In genomic region chr22:47540011-47540410, GRCh38 we compare ENCODE assay signal across 17 cellular contexts.
DNase-seq lines count a peak whose midpoint lies in the region; ATAC-seq and TF ChIP-seq lines count a peak whose summit lies in the region.
"Had no signal": no experiment of that assay in that cellular context is flagged by ENCODE, and none has a peak within 500 bp of the region (broad histone marks: within the 10 kb centered on the region; RNA-seq: fewer than 3 reads in every experiment).

No MANE protein-coding gene starts in this region.

- no peaks in the 10 kb centered on the region for H3K4me1 ChIP-seq in aorta (ENCODE audit: control insufficient read depth in 1 of 2, insufficient read depth in 2 of 2, low read length in 2 of 2)
- H3K4me1 ChIP-seq: BLaER1, HAP-1 had no signal

- no peaks in the 10 kb centered on the region for H3K27me3 ChIP-seq in aorta (ENCODE audit: control insufficient read depth in 1 of 2, insufficient read depth in 2 of 2, low read length in 1 of 2)
- H3K27me3 ChIP-seq: BLaER1 had no signal

- TF ChIP-seq EP300 in Ishikawa (IDR thresholded peaks at IDR 0.05; ENCODE audit: borderline replicate concordance), result no peak

- WGBS in aorta, 2 donors, result 63 to 64% methylated on average over 3 to 4 of the region's 4 CpGs

- H3K9me3 ChIP-seq in aorta (ENCODE audit: control insufficient read depth, low read length), result peaks cover 2% of the 10 kb centered on the region
- H3K9me3 ChIP-seq: HAP-1 had no signal

- H3K27ac ChIP-seq in aorta (ENCODE audit: low read depth in 1 of 2, low read length in 2 of 2), result no peak overlapping the region
- H3K27ac ChIP-seq: BLaER1, HL-60 had no signal

- H3K36me3 ChIP-seq in aorta (ENCODE audit: control insufficient read depth in 1 of 2, insufficient read depth in 2 of 2, low read length in 1 of 2), result no peaks in the 10 kb centered on the region
- H3K36me3 ChIP-seq: BLaER1, HAP-1 had no signal

- no peak overlapping the region for H3K4me3 ChIP-seq in aorta (ENCODE audit: low read length in 2 of 2)
- H3K4me3 ChIP-seq: BLaER1, HAP-1 had no signal

- DNase-seq in DMS53 (lab: John Stamatoyannopoulos, UW) (peak; percentile 4), DMS53 treated with DMSO at 0.1 percent for 48 hours (lab: John Stamatoyannopoulos, UW; ENCODE audit: unreplicated experiment) (no peak), islet precursor cell (peak; percentile 22), aorta (no peak), NCI-H748 treated with DMSO at 0.1 percent for 48 hours (lab: John Stamatoyannopoulos, UW) (no peak)
- DNase-seq: 8988T; AML-193; CD4-positive, CD25-positive, alpha-beta regulatory T cell; DND-41; GDM1; HFFc6; IMR-90 had no signal

- intact Hi-C loops in aorta (cut with DNase I), result no loop called here

- TF ChIP-seq RAD21 in Ishikawa (IDR thresholded peaks at IDR 0.05; ENCODE audit: low read depth), result no peak

- ATAC-seq in aorta (ENCODE audit: low FRiP score) (peak; percentile 36), GM18907 (IDR thresholded peaks at IDR 0.05; ENCODE audit: unreplicated experiment) (no peak)

TF ChIP-seq in Ishikawa, 13 proteins besides CTCF, POLR2A, EP300 and RAD21:
- TF ChIP-seq, protein P1, sequence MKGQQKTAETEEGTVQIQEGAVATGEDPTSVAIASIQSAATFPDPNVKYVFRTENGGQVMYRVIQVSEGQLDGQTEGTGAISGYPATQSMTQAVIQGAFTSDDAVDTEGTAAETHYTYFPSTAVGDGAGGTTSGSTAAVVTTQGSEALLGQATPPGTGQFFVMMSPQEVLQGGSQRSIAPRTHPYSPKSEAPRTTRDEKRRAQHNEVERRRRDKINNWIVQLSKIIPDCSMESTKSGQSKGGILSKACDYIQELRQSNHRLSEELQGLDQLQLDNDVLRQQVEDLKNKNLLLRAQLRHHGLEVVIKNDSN (IDR thresholded peaks at IDR 0.05), result peak; percentile 79
- TF ChIP-seq TCF12 (IDR thresholded peaks at IDR 0.05; ENCODE audit: low read depth), result no peak

Comparison
In these comparisons a context has a peak if more than half of its experiments do, and no peak if none do; other contexts are left out.
1. DNase-seq: peak in DMS53 (single experiment) and islet precursor cell (single experiment); none in DMS53 treated with DMSO at 0.1 percent for 48 hours (single experiment), aorta (0 of 2) and NCI-H748 treated with DMSO at 0.1 percent for 48 hours (single experiment).